9 cellular contexts compared by ENCODE assay signal in genomic region chr10:62638062-62638477, GRCh38.
DNase-seq lines count a peak whose midpoint lies in the region; ATAC-seq and TF ChIP-seq lines count a peak whose summit lies in the region.
"Had no signal": no experiment of that assay in that cellular context is flagged by ENCODE, and none has a peak within 500 bp of the region (broad histone marks: within the 10 kb centered on the region; RNA-seq: fewer than 3 reads in every experiment).

No MANE protein-coding gene starts in this region.

- H3K4me1 Mint-ChIP-seq in activated CD8-positive, alpha-beta T cell treated with anti-CD3 and anti-CD28 coated beads for 36 hours (ENCODE audit: low read depth): peaks cover 26% of the 10 kb centered on the region

- intact Hi-C loops in activated CD8-positive, alpha-beta T cell treated with anti-CD3 and anti-CD28 coated beads for 36 hours (cut with micrococcal nuclease): loop anchor here (5.0 kb wide), 1 partner anchor 94 kb away; no protein-coding TSS in a partner anchor

- ATAC-seq in GM21381 (IDR thresholded peaks at IDR 0.05; ENCODE audit: unreplicated experiment): peak; percentile 41
- no peak for ATAC-seq in activated CD8-positive, alpha-beta T cell treated with anti-CD3 and anti-CD28 coated beads for 36 hours

- H3K9me3 ChIP-seq in thymus (ENCODE audit: control insufficient read depth): no peaks in the 10 kb centered on the region
- H3K9me3 ChIP-seq: pancreas had no signal

- no peak overlapping the region for H3K4me3 Mint-ChIP-seq in activated CD8-positive, alpha-beta T cell treated with anti-CD3 and anti-CD28 coated beads for 36 hours

- H3K4me3 ChIP-seq in fibroblast of pulmonary artery (replicated peaks; ENCODE audit: low read depth, low read length): no peak overlapping the region
- H3K4me3 ChIP-seq in thymus (ENCODE audit: low read length): no peak overlapping the region
- H3K4me3 ChIP-seq: pancreas had no signal

- H3K27me3 ChIP-seq in thymus (ENCODE audit: control insufficient read depth, insufficient read depth): no peaks in the 10 kb centered on the region
- H3K27me3 ChIP-seq: pancreas had no signal

- H3K36me3 Mint-ChIP-seq in activated CD8-positive, alpha-beta T cell treated with anti-CD3 and anti-CD28 coated beads for 36 hours (ENCODE audit: low read depth): no peaks in the 10 kb centered on the region

- TF ChIP-seq CTCF in fibroblast of pulmonary artery (IDR thresholded peaks at IDR 0.05; ENCODE audit: low read length, missing control alignments): no peak
- TF ChIP-seq CTCF in activated CD8-positive, alpha-beta T cell treated with anti-CD3 and anti-CD28 coated beads for 36 hours (IDR thresholded peaks at IDR 0.05): no peak

- POLR2A ChIA-PET in activated CD8-positive, alpha-beta T cell treated with anti-CD3 and anti-CD28 coated beads for 36 hours (lab: Charles Lee): interaction anchor here (0.9 to 3.5 kb wide), 9 partner anchors 9 to 180 kb away, joined by 3 to 18 read pairs (median 6); partner anchors contain the start of genes ADO and EGR2

- DNase-seq in AG20443 (ENCODE audit: low spot score) (peak; percentile 26), KBM-7 (peak; percentile 65), fibroblast of pulmonary artery (ENCODE audit: low read depth) (peak; percentile 75), islet precursor cell (no peak), T-helper 9 cell (no peak)
- DNase-seq in activated CD8-positive, alpha-beta T cell treated with anti-CD3 and anti-CD28 coated beads for 36 hours: no peak
- DNase-seq: pancreas had no signal

- CTCF ChIA-PET in activated CD8-positive, alpha-beta T cell treated with anti-CD3 and anti-CD28 coated beads for 36 hours (lab: Charles Lee): interaction anchor here (1.2 to 4.8 kb wide), 11 partner anchors 10 to 181 kb away, joined by 3 to 23 read pairs (median 7); partner anchors contain the start of gene EGR2

- in situ Hi-C loops in KBM-7 (cut with MboI; ENCODE audit: low pct_unique_long_range_greater_than_20kb, low sequenced_read_pairs): no loop called here

- WGBS in thymus: 76% methylated on average over 7 of the region's 7 CpGs

- H3K27ac Mint-ChIP-seq in activated CD8-positive, alpha-beta T cell treated with anti-CD3 and anti-CD28 coated beads for 36 hours: no peak overlapping the region

- H3K4me1 ChIP-seq in thymus (ENCODE audit: control insufficient read depth, insufficient read depth, low read length): peaks cover 9% of the 10 kb centered on the region
- H3K4me1 ChIP-seq: pancreas had no signal

- no peaks in the 10 kb centered on the region for H3K27me3 Mint-ChIP-seq in activated CD8-positive, alpha-beta T cell treated with anti-CD3 and anti-CD28 coated beads for 36 hours

- H3K27ac ChIP-seq in thymus (ENCODE audit: low read depth): peak overlapping the region; percentile 71

- H3K9me3 Mint-ChIP-seq in activated CD8-positive, alpha-beta T cell treated with anti-CD3 and anti-CD28 coated beads for 36 hours: no peaks in the 10 kb centered on the region

- H3K36me3 ChIP-seq in thymus (ENCODE audit: control insufficient read depth, insufficient read depth): no peaks in the 10 kb centered on the region
- H3K36me3 ChIP-seq: pancreas had no signal

Comparison
In these comparisons a context has a peak if more than half of its experiments do, and no peak if none do; other contexts are left out.
1. DNase-seq: peak in AG20443 (single experiment), KBM-7 (single experiment) and fibroblast of pulmonary artery (single experiment); none in islet precursor cell (single experiment), activated CD8-positive, alpha-beta T cell treated with anti-CD3 and anti-CD28 coated beads for 36 hours (single experiment) and T-helper 9 cell (single experiment).